31 cellular contexts compared by ENCODE assay signal in the genomic region with DNA sequence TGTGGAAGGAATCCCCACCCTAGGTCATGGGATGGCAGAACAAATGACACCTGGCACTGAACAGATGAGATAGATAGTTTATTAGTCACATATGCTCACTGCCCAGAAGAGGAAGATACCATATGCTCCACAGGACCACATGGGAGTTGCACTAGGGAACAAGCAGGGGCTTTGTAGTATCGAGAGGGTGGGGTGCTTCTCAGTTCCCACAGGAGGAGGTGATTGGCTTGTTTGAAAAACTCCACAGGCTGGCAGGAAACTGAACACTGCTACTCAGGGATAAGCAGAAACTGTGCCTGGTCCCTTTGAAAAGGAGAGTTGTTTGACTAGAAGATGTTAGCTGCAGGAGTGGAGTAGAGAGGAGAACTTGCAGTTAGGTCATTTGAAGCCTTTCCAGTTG. TPM values are rescaled to one million over a fixed set of nuclear protein-coding genes. Genes with fewer than 3 reads are reported as not detected.
A peak's percentile ranks its signal among the peaks of the same experiment; 100 is the strongest.
DNase-seq lines count a peak whose midpoint lies in the region; ATAC-seq and TF ChIP-seq lines count a peak whose summit lies in the region.
"Had no signal": no experiment of that assay in that cellular context is flagged by ENCODE, and none has a peak within 500 bp of the region (broad histone marks: within the 10 kb centered on the region; RNA-seq: fewer than 3 reads in every experiment).

No MANE protein-coding gene starts in this region.

- no peak overlapping the region for H3K27ac ChIP-seq in hepatocyte
- H3K27ac ChIP-seq: A549; BLaER1 treated with 17β-estradiol and CSF1 and Interleukin-3, amounts not matched to agents 10 nM and 100 nM; GM23248 had no signal

- H3K36me3 Mint-ChIP-seq in activated T-cell treated with anti-CD3 and anti-CD28 coated beads, Interleukin-2, amount 50 U/mL, for 4 hours (ENCODE audit: insufficient read depth) = no peaks in the 10 kb centered on the region

- H3K9me3 Mint-ChIP-seq in activated T-cell treated with anti-CD3 and anti-CD28 coated beads, Interleukin-2, amount 50 U/mL, for 4 hours = no peaks in the 10 kb centered on the region
- H3K9me3 Mint-ChIP-seq: CD4-positive, alpha-beta T cell; HFFc6 had no signal

- no peak overlapping the region for H3K4me3 ChIP-seq in hepatocyte
- H3K4me3 ChIP-seq: A549; BLaER1 treated with 17β-estradiol and CSF1 and Interleukin-3, amounts not matched to agents 10 nM and 100 nM; GM12878; GM23248; HAP-1 had no signal

- H3K4me1 Mint-ChIP-seq in activated T-cell treated with anti-CD3 and anti-CD28 coated beads, Interleukin-2, amount 50 U/mL, for 4 hours (ENCODE audit: low read depth) = no peaks in the 10 kb centered on the region

- H2AFZ ChIP-seq in hepatocyte = no peak overlapping the region
- H2AFZ ChIP-seq: GM23248 had no signal

- no peaks in the 10 kb centered on the region for H3K36me3 ChIP-seq in hepatocyte (replicated peaks; ENCODE audit: insufficient read depth, low read depth)
- H3K36me3 ChIP-seq: BLaER1 treated with 17β-estradiol and CSF1 and Interleukin-3, amounts not matched to agents 10 nM and 100 nM; HAP-1 had no signal

- no peaks in the 10 kb centered on the region for H4K20me1 ChIP-seq in hepatocyte (ENCODE audit: insufficient read depth, poor library complexity, severe bottlenecking)
- H4K20me1 ChIP-seq: BLaER1 treated with 17β-estradiol and CSF1 and Interleukin-3, amounts not matched to agents 10 nM and 100 nM had no signal

- TF ChIP-seq CTCF in hepatocyte (IDR thresholded peaks at IDR 0.05; ENCODE audit: poor library complexity) = no peak

- ATAC-seq in activated T-cell treated with anti-CD3 and anti-CD28 coated beads, Interleukin-2, amount 50 U/mL, for 4 hours = no peak
- no peak for ATAC-seq in GM19351 (IDR thresholded peaks at IDR 0.05; ENCODE audit: unreplicated experiment)
- ATAC-seq: A549, GM12878, HepG2 had no signal

- no peaks in the 10 kb centered on the region for H3K9me3 ChIP-seq in hepatocyte (ENCODE audit: low read depth)
- H3K9me3 ChIP-seq: A549; BLaER1 treated with 17β-estradiol and CSF1 and Interleukin-3, amounts not matched to agents 10 nM and 100 nM; HAP-1; SK-N-SH had no signal

- no peaks in the 10 kb centered on the region for H3K27me3 ChIP-seq in hepatocyte
- H3K27me3 ChIP-seq: BLaER1 treated with 17β-estradiol and CSF1 and Interleukin-3, amounts not matched to agents 10 nM and 100 nM had no signal

- peak; percentile 67 for DNase-seq in NCI-H1694 (lab: John Stamatoyannopoulos, UW)
- DNase-seq in NCI-H524 treated with DMSO at 0.1 percent for 48 hours (lab: John Stamatoyannopoulos, UW) = peak; percentile 97
- peak; percentile 2 for DNase-seq in SW480 (ENCODE audit: low spot score)
- DNase-seq in activated T-cell treated with anti-CD3 and anti-CD28 coated beads, Interleukin-2, amount 50 U/mL, for 4 hours = no peak
- DNase-seq in hepatocyte (ENCODE audit: low spot score) = no peak
- no peak for DNase-seq in H4 (ENCODE audit: low spot score)
- DNase-seq: AML-193; CD4-positive, alpha-beta T cell; COR-L47; DMS79; EL; GDM1; GM23248; HFFc6; Karpas-422; NCI-H1092; NCI-H1417 treated with DMSO at 0.1 percent for 48 hours; NCI-H1930; NCI-H226; NCI-H510A; NCI-H774; SIG-M5; SK-N-SH; T-helper 2 cell had no signal

- no peaks in the 10 kb centered on the region for H3K79me2 ChIP-seq in hepatocyte

- H3K4me1 ChIP-seq in hepatocyte (ENCODE audit: insufficient read depth) = no peaks in the 10 kb centered on the region
- H3K4me1 ChIP-seq: HAP-1 had no signal

- H3K4me2 ChIP-seq in hepatocyte = no peak overlapping the region
- H3K4me2 ChIP-seq: A549; BLaER1 treated with 17β-estradiol and CSF1 and Interleukin-3, amounts not matched to agents 10 nM and 100 nM; SK-N-SH had no signal

- 84% methylated on average over 1 of the region's 1 CpG for WGBS in hepatocyte (ENCODE audit: low lambda C conversion rate, missing lambda C conversion rate)

- H3K9me2 ChIP-seq in hepatocyte (replicated peaks; ENCODE audit: insufficient read depth) = no peaks in the 10 kb centered on the region
- H3K9me2 ChIP-seq: SK-N-SH had no signal

- H3K27me3 Mint-ChIP-seq in activated T-cell treated with anti-CD3 and anti-CD28 coated beads, Interleukin-2, amount 50 U/mL, for 4 hours (ENCODE audit: low read depth) = peaks cover 7% of the 10 kb centered on the region

- no peak overlapping the region for H3K4me3 Mint-ChIP-seq in activated T-cell treated with anti-CD3 and anti-CD28 coated beads, Interleukin-2, amount 50 U/mL, for 4 hours
- H3K4me3 Mint-ChIP-seq: CD4-positive, alpha-beta T cell; HFFc6 had no signal

RNA-seq across cellular contexts. Expression of a gene that starts 31.9 kb away (rescaled TPM):
- not detected for total RNA-seq in activated T-cell treated with anti-CD3 and anti-CD28 coated beads, Interleukin-2, amount 50 U/mL, for 4 hours
- 0.07 TPM in 1 of 2 replicates, not detected in the other for total RNA-seq in hepatocyte
- 1.5 TPM in 1 of 2 replicates, not detected in the other for polyA plus RNA-seq in hepatocyte
- total RNA-seq in H4 (2014; rRNA removed; shearing (Covaris generic)) = not detected in 2 replicates
- total RNA-seq: CD4-positive, alpha-beta T cell; GM12878; GM23248; HepG2; HFFc6; HT1080 had no signal
- polyA plus RNA-seq: A549, GM23248, HepG2, SK-N-SH had no signal

Comparison
In these comparisons a context has a peak if more than half of its experiments do, and no peak if none do; other contexts are left out.
1. DNase-seq: peak in NCI-H1694 (single experiment), NCI-H524 treated with DMSO at 0.1 percent for 48 hours (single experiment) and SW480 (single experiment); none in activated T-cell treated with anti-CD3 and anti-CD28 coated beads, Interleukin-2, amount 50 U/mL, for 4 hours (single experiment), hepatocyte (single experiment) and H4 (single experiment).